Comparison of ENCODE assay signal across 9 cellular contexts in genomic region chr2:200787351-200788128, GRCh38. TPM values are rescaled to one million over a fixed set of nuclear protein-coding genes. Genes with fewer than 3 reads are reported as not detected.
DNase-seq lines count a peak whose midpoint lies in the region; TF ChIP-seq lines count a peak whose summit lies in the region.
"Had no signal": no experiment of that assay in that cellular context is flagged by ENCODE, and none has a peak within 500 bp of the region (broad histone marks: within the 10 kb centered on the region; RNA-seq: fewer than 3 reads in every experiment).

No MANE protein-coding gene starts in this region.

- H3K36me3 ChIP-seq in vagina (no peaks in the 10 kb centered on the region), mesendoderm (ENCODE audit: control insufficient read depth, insufficient read depth, low read length) (no peaks in the 10 kb centered on the region)

- POLR2A ChIA-PET in activated CD4-positive, alpha-beta memory T cell treated with anti-CD3 and anti-CD28 coated beads, Interleukin-2, amount 10 ng/mL, durations not matched to agents 7 days and 5 days (lab: Charles Lee) = no interaction called here

- CTCF ChIA-PET in activated CD4-positive, alpha-beta memory T cell treated with anti-CD3 and anti-CD28 coated beads, Interleukin-2, amount 10 ng/mL, durations not matched to agents 7 days and 5 days (lab: Charles Lee) = interaction anchor here (0.9 kb wide), 1 partner anchor 74 kb away, joined by 3 read pairs; no protein-coding TSS in a partner anchor

- H3K27ac ChIP-seq in vagina (peak overlapping the region; percentile 53), mesendoderm (ENCODE audit: low read depth, low read length) (no peak overlapping the region)

- H3K79me2 ChIP-seq in mesendoderm (ENCODE audit: control insufficient read depth, insufficient read depth, low read length) = no peaks in the 10 kb centered on the region

- WGBS in mesendoderm (ENCODE audit: extremely low coverage, insufficient coverage, low lambda C conversion rate) = no CpG with 5 or more reads among the region's 16 CpGs

- no peak overlapping the region for H2BK120ac ChIP-seq in mesendoderm (ENCODE audit: low read depth, low read length)

- no peaks in the 10 kb centered on the region for H3K9me3 Mint-ChIP-seq in activated CD4-positive, alpha-beta memory T cell treated with anti-CD3 and anti-CD28 coated beads, Interleukin-2, amount 10 ng/mL, durations not matched to agents 7 days and 5 days
- H3K9me3 Mint-ChIP-seq: endodermal cell had no signal

- H3K23ac ChIP-seq in mesendoderm (ENCODE audit: low read length) = no peak overlapping the region

- H3K27me3 ChIP-seq in vagina (no peaks in the 10 kb centered on the region), mesendoderm (ENCODE audit: insufficient read depth, low read length, poor library complexity) (no peaks in the 10 kb centered on the region)

- H3K4me2 ChIP-seq in mesendoderm (ENCODE audit: low read length) = no peak overlapping the region

- no peak for TF ChIP-seq POLR2A in vagina (IDR thresholded peaks at IDR 0.05)

- H3K4ac ChIP-seq in mesendoderm (ENCODE audit: low read depth, low read length) = no peak overlapping the region

- H3K4me3 Mint-ChIP-seq in activated CD4-positive, alpha-beta memory T cell treated with anti-CD3 and anti-CD28 coated beads, Interleukin-2, amount 10 ng/mL, durations not matched to agents 7 days and 5 days = no peak overlapping the region
- H3K4me3 Mint-ChIP-seq: endodermal cell had no signal

- no peak overlapping the region for H2BK15ac ChIP-seq in mesendoderm (replicated peaks; ENCODE audit: low read depth)

- no peaks in the 10 kb centered on the region for H3K36me3 Mint-ChIP-seq in activated CD4-positive, alpha-beta memory T cell treated with anti-CD3 and anti-CD28 coated beads, Interleukin-2, amount 10 ng/mL, durations not matched to agents 7 days and 5 days (ENCODE audit: low read depth)

- no peak overlapping the region for H3K18ac ChIP-seq in mesendoderm (ENCODE audit: low read length)

- H4K8ac ChIP-seq in mesendoderm (ENCODE audit: low read depth, low read length) = no peak overlapping the region

- DNase-seq in stimulated activated CD4-positive, alpha-beta T cell treated with anti-CD3 and anti-CD28 coated beads, Interleukin-4, amount 100 ng/mL, for 24 hours = peak; percentile 8
- no peak for DNase-seq in stimulated activated CD4-positive, alpha-beta T cell treated with anti-CD3 and anti-CD28 coated beads, Interleukin-2, amount 100 ng/mL, for 48 hours
- peak; percentile 20 for DNase-seq in activated CD4-positive, alpha-beta memory T cell treated with anti-CD3 and anti-CD28 coated beads, Interleukin-2, amount 10 ng/mL, durations not matched to agents 7 days and 5 days
- DNase-seq in hepatic stellate cell (ENCODE audit: low spot score) (peak; percentile 54), vagina (ENCODE audit: extremely low spot score in 2 of 2) (no peak), NCI-H524 treated with DMSO at 0.1 percent for 48 hours (lab: John Stamatoyannopoulos, UW) (no peak), mesendoderm (no peak), activated gamma-delta T cell treated with Interleukin-2 at 50 U/mL for 16 hours (no peak)
- DNase-seq: endodermal cell had no signal

- no peak overlapping the region for H2AK5ac ChIP-seq in mesendoderm (ENCODE audit: low read length)

- H3K27ac Mint-ChIP-seq in activated CD4-positive, alpha-beta memory T cell treated with anti-CD3 and anti-CD28 coated beads, Interleukin-2, amount 10 ng/mL, durations not matched to agents 7 days and 5 days = peak overlapping the region; percentile 45
- H3K27ac Mint-ChIP-seq: endodermal cell had no signal

- peaks cover 27% of the 10 kb centered on the region for H3K4me1 ChIP-seq in vagina
- no peaks in the 10 kb centered on the region for H3K4me1 ChIP-seq in mesendoderm (ENCODE audit: control insufficient read depth, low read depth, low read length)

- H3K4me1 Mint-ChIP-seq in activated CD4-positive, alpha-beta memory T cell treated with anti-CD3 and anti-CD28 coated beads, Interleukin-2, amount 10 ng/mL, durations not matched to agents 7 days and 5 days = peaks cover 21% of the 10 kb centered on the region

- H3K79me1 ChIP-seq in mesendoderm (ENCODE audit: low read length) = no peaks in the 10 kb centered on the region

- H3K9ac ChIP-seq in mesendoderm (ENCODE audit: low read length) = no peak overlapping the region

- H3K27me3 Mint-ChIP-seq in activated CD4-positive, alpha-beta memory T cell treated with anti-CD3 and anti-CD28 coated beads, Interleukin-2, amount 10 ng/mL, durations not matched to agents 7 days and 5 days = peaks cover 7% of the 10 kb centered on the region

- intact Hi-C loops in vagina (cut with DNase I) = no loop called here

- H4K5ac ChIP-seq in mesendoderm (ENCODE audit: low read length) = no peak overlapping the region

- no peaks in the 10 kb centered on the region for H3K9me3 ChIP-seq in vagina

- no peak overlapping the region for H2BK5ac ChIP-seq in mesendoderm (ENCODE audit: low read length)

- no peak overlapping the region for H3K56ac ChIP-seq in mesendoderm (ENCODE audit: low read length)

- TF ChIP-seq CTCF in vagina (IDR thresholded peaks at IDR 0.05) = no peak

- H3K4me3 ChIP-seq in vagina (no peak overlapping the region), mesendoderm (ENCODE audit: low read length) (no peak overlapping the region)

RNA-seq across cellular contexts. Expression of gene BZW1, which starts 24.2 kb away (rescaled TPM):
- 100 to 1,000 TPM; 266 to 272 TPM for total RNA-seq in activated CD4-positive, alpha-beta memory T cell treated with anti-CD3 and anti-CD28 coated beads, Interleukin-2, amount 10 ng/mL, durations not matched to agents 7 days and 5 days
- 128 TPM for total RNA-seq in vagina
- polyA plus RNA-seq in mesendoderm (2013, experiment 1 of 2) = 242 TPM
- 238 TPM for polyA plus RNA-seq in mesendoderm (2013, experiment 2 of 2)

Comparison
In these comparisons a context has a peak if more than half of its experiments do, and no peak if none do; other contexts are left out.
1. DNase-seq: peak in stimulated activated CD4-positive, alpha-beta T cell treated with anti-CD3 and anti-CD28 coated beads, Interleukin-4, amount 100 ng/mL, for 24 hours (single experiment), activated CD4-positive, alpha-beta memory T cell treated with anti-CD3 and anti-CD28 coated beads, Interleukin-2, amount 10 ng/mL, durations not matched to agents 7 days and 5 days (single experiment) and hepatic stellate cell (single experiment); none in stimulated activated CD4-positive, alpha-beta T cell treated with anti-CD3 and anti-CD28 coated beads, Interleukin-2, amount 100 ng/mL, for 48 hours (0 of 2), vagina (0 of 2), NCI-H524 treated with DMSO at 0.1 percent for 48 hours (single experiment), mesendoderm (single experiment) and activated gamma-delta T cell treated with Interleukin-2 at 50 U/mL for 16 hours (single experiment).